In the genomic region with DNA sequence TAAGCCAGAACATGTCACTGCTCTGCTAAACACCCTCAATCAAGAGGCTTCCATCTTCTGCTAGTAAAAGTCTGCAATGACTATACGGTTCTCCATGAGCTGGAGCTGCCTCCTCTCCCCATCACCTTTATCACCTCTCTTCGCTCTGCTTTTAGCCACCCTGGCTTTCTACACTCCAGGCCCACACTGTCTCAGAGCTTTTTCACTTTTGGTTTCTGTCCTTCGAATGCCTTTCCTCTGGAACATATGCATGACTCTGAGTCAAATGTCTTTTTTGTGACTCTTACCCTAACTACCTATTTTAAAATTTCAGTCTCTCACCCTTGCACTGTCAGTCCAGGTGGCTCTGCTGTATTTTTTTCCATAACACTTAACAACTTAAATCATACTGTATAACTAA, we compare ENCODE assay signal across 19 cellular contexts.
"Had no signal": no experiment of that assay in that cellular context is flagged by ENCODE, and none has a peak within 500 bp of the region (broad histone marks: within the 10 kb centered on the region; RNA-seq: fewer than 3 reads in every experiment).

No MANE protein-coding gene starts in this region.

- H3K9me3 Mint-ChIP-seq: activated naive CD4-positive, alpha-beta T cell treated with anti-CD3 and anti-CD28 coated beads for 36 hours had no signal

- H3K27me3 Mint-ChIP-seq: activated CD4-positive, alpha-beta memory T cell treated with anti-CD3 and anti-CD28 coated beads, Interleukin-2, amount 10 ng/mL, durations not matched to agents 7 days and 5 days; effector memory CD8-positive, alpha-beta T cell; naive thymus-derived CD8-positive, alpha-beta T cell had no signal

- H3K4me1 Mint-ChIP-seq: activated CD4-positive, alpha-beta memory T cell treated with anti-CD3 and anti-CD28 coated beads, Interleukin-2, amount 10 ng/mL, durations not matched to agents 7 days and 5 days; naive thymus-derived CD8-positive, alpha-beta T cell had no signal

- H3K36me3 Mint-ChIP-seq: naive thymus-derived CD8-positive, alpha-beta T cell had no signal

- ATAC-seq: activated T-cell treated with anti-CD3 and anti-CD28 coated beads, Interleukin-2, amount 50 U/mL, for 72 hours; effector memory CD8-positive, alpha-beta T cell; gastroesophageal sphincter; naive thymus-derived CD8-positive, alpha-beta T cell; psoas muscle; stimulated activated naive CD8-positive, alpha-beta T cell treated with anti-CD3 and anti-CD28 coated beads, Interleukin-15, Interleukin-2, amounts not matched to agents 100 U/mL and 50 U/mL, for 24 hours had no signal

- H3K4me3 Mint-ChIP-seq: activated CD4-positive, alpha-beta memory T cell treated with anti-CD3 and anti-CD28 coated beads, Interleukin-2, amount 10 ng/mL, durations not matched to agents 7 days and 5 days; activated naive CD4-positive, alpha-beta T cell treated with anti-CD3 and anti-CD28 coated beads for 36 hours; activated T-cell treated with anti-CD3 and anti-CD28 coated beads, Interleukin-2, amount 50 U/mL, for 72 hours; effector memory CD8-positive, alpha-beta T cell; naive thymus-derived CD8-positive, alpha-beta T cell had no signal

- DNase-seq: activated CD4-positive, alpha-beta memory T cell treated with anti-CD3 and anti-CD28 coated beads, Interleukin-2, amount 10 ng/mL, durations not matched to agents 7 days and 5 days; activated CD4-positive, alpha-beta T cell treated with anti-CD3 and anti-CD28 coated beads for 48 hours; activated effector memory CD4-positive, alpha-beta T cell treated with Interleukin-2 at 50 U/mL for 16 hours; activated naive CD4-positive, alpha-beta T cell treated with anti-CD3 and anti-CD28 coated beads for 36 hours; activated T-cell treated with anti-CD3 and anti-CD28 coated beads, Interleukin-2, amount 50 U/mL, for 72 hours; amygdala; colonic mucosa; dorsolateral prefrontal cortex; effector memory CD8-positive, alpha-beta T cell; head of caudate nucleus; hypothalamus; left ventricle myocardium inferior; naive thymus-derived CD8-positive, alpha-beta T cell; ovary; psoas muscle; stimulated activated CD4-positive, alpha-beta T cell treated with anti-CD3 and anti-CD28 coated beads, Interleukin-4, amount 100 ng/mL, for 24 hours; stimulated activated naive CD8-positive, alpha-beta T cell treated with anti-CD3 and anti-CD28 coated beads, Interleukin-15, Interleukin-2, amounts not matched to agents 100 U/mL and 50 U/mL, for 24 hours; upper lobe of left lung had no signal

- H3K27ac Mint-ChIP-seq: activated CD4-positive, alpha-beta memory T cell treated with anti-CD3 and anti-CD28 coated beads, Interleukin-2, amount 10 ng/mL, durations not matched to agents 7 days and 5 days; activated naive CD4-positive, alpha-beta T cell treated with anti-CD3 and anti-CD28 coated beads for 36 hours; activated T-cell treated with anti-CD3 and anti-CD28 coated beads, Interleukin-2, amount 50 U/mL, for 72 hours; effector memory CD8-positive, alpha-beta T cell; naive thymus-derived CD8-positive, alpha-beta T cell had no signal
